24 cellular contexts compared by ENCODE assay signal in genomic region chr10:77563638-77564270, GRCh38.
DNase-seq lines count a peak whose midpoint lies in the region; ATAC-seq, FAIRE-seq and TF ChIP-seq lines count a peak whose summit lies in the region.
"Had no signal": no experiment of that assay in that cellular context is flagged by ENCODE, and none has a peak within 500 bp of the region (broad histone marks: within the 10 kb centered on the region; RNA-seq: fewer than 3 reads in every experiment).

No MANE protein-coding gene starts in this region.

- H4K20me1 ChIP-seq in GM23338 (replicated peaks; ENCODE audit: insufficient read depth): no peaks in the 10 kb centered on the region

- FAIRE-seq in small intestine (lab: Jason Lieb, UNC) (no peak), urothelium cell line (lab: Jason Lieb, UNC) (no peak)
- FAIRE-seq: HepG2 had no signal

- H3K9me3 ChIP-seq in esophagus muscularis mucosa: no peaks in the 10 kb centered on the region
- no peaks in the 10 kb centered on the region for H3K9me3 ChIP-seq in small intestine (ENCODE audit: control insufficient read depth, low read depth)
- H3K9me3 ChIP-seq: Caco-2 had no signal

- intact Hi-C loops in esophagus muscularis mucosa (cut with DNase I): no loop called here

- 82% methylated on average over 9 of the region's 9 CpGs for WGBS in esophagus muscularis mucosa
- 21 to 50% (median 34%) methylated on average over 9 of the region's 9 CpGs for WGBS in small intestine, 3 donors

- H3K9me3 Mint-ChIP-seq in GM23338: no peaks in the 10 kb centered on the region
- H3K9me3 Mint-ChIP-seq: central memory CD8-positive, alpha-beta T cell; natural killer cell had no signal

- no peak overlapping the region for H3K4me3 ChIP-seq in GM23338
- no peak overlapping the region for H3K4me3 ChIP-seq in esophagus muscularis mucosa
- no peak overlapping the region for H3K4me3 ChIP-seq in small intestine (ENCODE audit: low read depth in 1 of 2, low read length in 2 of 2)

- no peak for TF ChIP-seq EP300 in esophagus muscularis mucosa (IDR thresholded peaks at IDR 0.05)

- no peak for TF ChIP-seq CTCF in GM23338 (conservative IDR thresholded peaks at IDR 0.05; ENCODE audit: low read depth in 2 of 2)
- no peak for TF ChIP-seq CTCF in esophagus muscularis mucosa (IDR thresholded peaks at IDR 0.05)

- H3K79me2 ChIP-seq in GM23338 (replicated peaks; ENCODE audit: insufficient read depth): no peaks in the 10 kb centered on the region

- H3K27ac Mint-ChIP-seq in GM23338: no peak overlapping the region
- H3K27ac Mint-ChIP-seq: activated CD4-positive, alpha-beta T cell treated with anti-CD3 and anti-CD28 coated beads for 36 hours; natural killer cell had no signal

- H3K27me3 ChIP-seq in GM23338 (ENCODE audit: insufficient read depth) (no peaks in the 10 kb centered on the region), esophagus muscularis mucosa (no peaks in the 10 kb centered on the region), small intestine (ENCODE audit: control insufficient read depth in 2 of 2, insufficient read depth in 2 of 2, low read length in 2 of 2) (no peaks in the 10 kb centered on the region)

- no peaks in the 10 kb centered on the region for H3F3A ChIP-seq in GM23338 (replicated peaks; ENCODE audit: low read depth)

- H2AFZ ChIP-seq in GM23338: no peak overlapping the region

- H3K27me3 Mint-ChIP-seq in GM23338 (ENCODE audit: insufficient read depth, low read depth, poor library complexity): peaks cover 7% of the 10 kb centered on the region

- H3K4me2 ChIP-seq in GM23338: 0 out of 2 replicates have a peak overlapping the region, but pooled peaks have one; percentile 20

- no peaks in the 10 kb centered on the region for H3K36me3 Mint-ChIP-seq in GM23338 (ENCODE audit: low read depth)
- H3K36me3 Mint-ChIP-seq: natural killer cell had no signal

- H3K4me3 Mint-ChIP-seq in GM23338: no peak overlapping the region
- H3K4me3 Mint-ChIP-seq: activated CD4-positive, alpha-beta T cell treated with anti-CD3 and anti-CD28 coated beads for 36 hours; central memory CD8-positive, alpha-beta T cell; natural killer cell had no signal

- H3K4me1 ChIP-seq in GM23338 (ENCODE audit: insufficient read depth) (peaks cover 30% of the 10 kb centered on the region), esophagus muscularis mucosa (peaks cover 0 to 76% (median 67%) of the 10 kb centered on the region in 4 donors), small intestine (ENCODE audit: control insufficient read depth in 2 of 2, insufficient read depth in 1 of 2, low read depth in 1 of 2, low read length in 1 of 2) (peaks cover 0 to 5% of the 10 kb centered on the region in 2 donors)

- H3K4me1 Mint-ChIP-seq in GM23338: peaks cover 30% of the 10 kb centered on the region
- H3K4me1 Mint-ChIP-seq: activated CD4-positive, alpha-beta T cell treated with anti-CD3 and anti-CD28 coated beads for 36 hours; central memory CD8-positive, alpha-beta T cell; natural killer cell had no signal

- no peak for TF ChIP-seq POLR2A in esophagus muscularis mucosa (IDR thresholded peaks at IDR 0.05; ENCODE audit: low read depth)

- H3K36me3 ChIP-seq in GM23338 (ENCODE audit: insufficient read depth) (no peaks in the 10 kb centered on the region), esophagus muscularis mucosa (no peaks in the 10 kb centered on the region), small intestine (ENCODE audit: control insufficient read depth in 2 of 2, insufficient read depth in 2 of 2, low read length in 2 of 2) (no peaks in the 10 kb centered on the region)

- H3K27ac ChIP-seq in GM23338 (ENCODE audit: low read depth) (peak overlapping the region; percentile 79; the same call in 1 of the 2 replicates), esophagus muscularis mucosa (replicated peaks in 1 of 4) (peak overlapping the region; percentile 72 to 82 (median 80)), small intestine (ENCODE audit: low read depth in 1 of 2, low read length in 1 of 2) (peak overlapping the region; percentile 25 to 43)

- DNase-seq in GM23338 (ENCODE audit: low spot score): no peak
- peak; percentile 29 for DNase-seq in NCI-H69 (lab: John Stamatoyannopoulos, UW)
- no peak for DNase-seq in esophagus muscularis mucosa (ENCODE audit: extremely low spot score)
- DNase-seq in small intestine: peak; percentile 96
- DNase-seq in NCI-H1092 treated with DMSO at 0.1 percent for 48 hours (lab: John Stamatoyannopoulos, UW): no peak
- DNase-seq in 8988T: no peak
- no peak for DNase-seq in NOMO-1 treated with dmso at 0.1 percent for 144 hours (lab: John Stamatoyannopoulos, UW; ENCODE audit: unreplicated experiment)
- no peak for DNase-seq in urothelium cell line (ENCODE audit: low spot score)
- DNase-seq: activated CD4-positive, alpha-beta T cell treated with anti-CD3 and anti-CD28 coated beads for 36 hours; activated CD8-positive, alpha-beta memory T cell treated with anti-CD3 and anti-CD28 coated beads, Interleukin-2, amount 50 U/mL, for 4 hours; activated gamma-delta T cell; AML-193; amniotic stem cell; Caco-2; GDM1; islet precursor cell; natural killer cell; NCI-H2081; NCI-H82; RPMI8226; stimulated activated CD4-positive, alpha-beta T cell treated with anti-CD3 and anti-CD28 coated beads, Interleukin-4, amount 100 ng/mL, for 1 hour; SW 1271 had no signal

- ATAC-seq in GM23338: no peak
- ATAC-seq: activated CD4-positive, alpha-beta T cell treated with anti-CD3 and anti-CD28 coated beads for 36 hours; HepG2; natural killer cell had no signal

- H3K9me2 ChIP-seq in GM23338 (ENCODE audit: insufficient read depth): no peaks in the 10 kb centered on the region

TF ChIP-seq in GM23338, 12 proteins besides CTCF, POLR2A, EP300 and RAD21 (continues in another document):
- TF ChIP-seq EZH2phosphoT487 (IDR thresholded peaks at IDR 0.05; ENCODE audit: unreplicated experiment) (no peak), ETS1 (IDR thresholded peaks at IDR 0.05) (no peak), JUNB (IDR thresholded peaks at IDR 0.05; ENCODE audit: unreplicated experiment) (no peak), ZNF331 (CRISPR knock-in tag; IDR thresholded peaks at IDR 0.05; ENCODE audit: low read depth) (no peak), STAT1 (IDR thresholded peaks at IDR 0.05; ENCODE audit: unreplicated experiment) (no peak)

Comparison
In these comparisons a context has a peak if more than half of its experiments do, and no peak if none do; other contexts are left out.
1. DNase-seq: peak in NCI-H69 (single experiment) and small intestine (single experiment); none in GM23338 (single experiment), esophagus muscularis mucosa (single experiment), NCI-H1092 treated with DMSO at 0.1 percent for 48 hours (single experiment), 8988T (single experiment), NOMO-1 treated with dmso at 0.1 percent for 144 hours (single experiment) and urothelium cell line (single experiment).
2. Peak in every context shown above with its lines, with median percentiles within 50 percentile points of each other: H3K27ac ChIP-seq.